18 cellular contexts compared by ENCODE assay signal in the genomic region with DNA sequence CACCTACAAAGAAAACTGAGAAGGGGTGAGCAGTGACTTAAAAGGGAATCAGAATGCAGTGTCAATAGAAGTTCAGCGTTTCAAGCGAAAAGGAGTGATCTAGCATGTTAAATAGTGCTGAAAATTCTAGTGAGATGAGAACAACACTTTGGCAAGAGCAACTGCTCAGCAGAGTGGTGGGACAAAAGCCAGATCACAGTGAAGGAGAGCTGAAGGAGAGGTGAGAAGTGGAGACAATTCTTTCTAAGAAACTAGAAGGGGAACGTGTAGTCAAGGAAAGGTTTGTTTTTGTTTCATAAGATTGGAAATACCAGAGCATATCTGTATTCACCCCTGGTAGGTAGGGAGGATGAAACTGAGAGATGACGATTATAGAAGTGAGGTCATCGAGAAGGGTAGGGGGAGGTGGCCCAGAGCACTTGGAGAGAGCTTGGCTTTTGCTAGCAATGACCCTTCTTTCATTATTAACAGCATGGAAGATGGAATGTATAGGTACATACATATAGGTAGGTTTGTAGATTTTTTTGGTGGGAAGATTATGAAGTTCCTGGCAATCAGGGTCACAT. TPM values are rescaled to one million over a fixed set of nuclear protein-coding genes. Genes with fewer than 3 reads are reported as not detected.
DNase-seq lines count a peak whose midpoint lies in the region; ATAC-seq, FAIRE-seq and TF ChIP-seq lines count a peak whose summit lies in the region.
"Had no signal": no experiment of that assay in that cellular context is flagged by ENCODE, and none has a peak within 500 bp of the region (broad histone marks: within the 10 kb centered on the region; RNA-seq: fewer than 3 reads in every experiment).

No MANE protein-coding gene starts in this region.

- no peaks in the 10 kb centered on the region for H4K20me1 ChIP-seq in astrocyte (ENCODE audit: insufficient read depth, low read length)

- intact Hi-C loops in sciatic nerve (cut with DNase I) = no loop called here
- intact Hi-C loops in ovary (cut with DNase I) = no loop called here

- peak overlapping the region; percentile 10 for H3K9ac ChIP-seq in astrocyte (ENCODE audit: low read length)

- no peak for FAIRE-seq in astrocyte (lab: Jason Lieb, UNC)
- FAIRE-seq: H54 had no signal

- no peaks in the 10 kb centered on the region for H3K27me3 Mint-ChIP-seq in astrocyte (ENCODE audit: low read depth, unreplicated experiment)

- H3K36me3 ChIP-seq in astrocyte (ENCODE audit: insufficient read depth, low read length) = no peaks in the 10 kb centered on the region
- no peaks in the 10 kb centered on the region for H3K36me3 ChIP-seq in ovary
- H3K36me3 ChIP-seq: MG63 had no signal

- H3K4me3 Mint-ChIP-seq in astrocyte (ENCODE audit: unreplicated experiment) = no peak overlapping the region

- no peak overlapping the region for H3K4me3 ChIP-seq in AG10803 (ENCODE audit: low read length)
- H3K4me3 ChIP-seq in astrocyte (ENCODE audit: insufficient read depth, low read depth, low read length) = no peak overlapping the region
- H3K4me3 ChIP-seq in epithelial cell of esophagus (ENCODE audit: low read length) = no peak overlapping the region
- H3K4me3 ChIP-seq in ovary = no peak overlapping the region
- H3K4me3 ChIP-seq: MG63 had no signal

- WGBS in ovary, 3 donors = 42 to 43% (median 42%) methylated on average over 5 of the region's 5 CpGs

- no peak overlapping the region for H2AFZ ChIP-seq in astrocyte (ENCODE audit: low read depth, low read length)

- no peaks in the 10 kb centered on the region for H3K9me3 Mint-ChIP-seq in astrocyte (ENCODE audit: unreplicated experiment)

- H3K27ac Mint-ChIP-seq in astrocyte (ENCODE audit: unreplicated experiment) = no peak overlapping the region

- peaks cover 7% of the 10 kb centered on the region for H3K4me1 Mint-ChIP-seq in astrocyte (ENCODE audit: low read depth, unreplicated experiment)

- H3K79me2 ChIP-seq in astrocyte (ENCODE audit: insufficient read depth, low read length) = no peaks in the 10 kb centered on the region

- no peak for TF ChIP-seq POLR2A in ovary (IDR thresholded peaks at IDR 0.05)

- no peak for TF ChIP-seq EP300 in ovary (IDR thresholded peaks at IDR 0.05)

- ATAC-seq in sciatic nerve = no peak

- H3K27ac ChIP-seq in astrocyte (ENCODE audit: low read depth, low read length) = peak overlapping the region; percentile 25
- no peak overlapping the region for H3K27ac ChIP-seq in ovary
- H3K27ac ChIP-seq: C4-2B had no signal

- peaks cover 17% of the 10 kb centered on the region for H3K4me1 ChIP-seq in astrocyte (ENCODE audit: insufficient read depth, low read length)
- H3K4me1 ChIP-seq in ovary (ENCODE audit: insufficient read depth) = no peaks in the 10 kb centered on the region

- peaks cover 10% of the 10 kb centered on the region for H3K36me3 Mint-ChIP-seq in astrocyte (ENCODE audit: low read depth, unreplicated experiment)

- no peak overlapping the region for H3K4me2 ChIP-seq in astrocyte (ENCODE audit: low read length)

- DNase-seq in AG10803 (ENCODE audit: low read depth) = peak; percentile 37
- peak; percentile 65 for DNase-seq in astrocyte (ENCODE audit: low read depth)
- peak; percentile 12 for DNase-seq in epithelial cell of esophagus (ENCODE audit: low read depth)
- DNase-seq in medulla oblongata (ENCODE audit: extremely low spot score) = peak; percentile 5
- no peak for DNase-seq in T-helper 2 cell
- no peak for DNase-seq in sciatic nerve (ENCODE audit: low spot score)
- no peak for DNase-seq in NK-92 treated with Interleukin-12 subunit alpha and Interleukin-12 subunit beta, amount 100 ng/mL, for 24 hours (lab: John Stamatoyannopoulos, UW)
- no peak for DNase-seq in ovary
- DNase-seq: COR-L47, DMS53, MG63, NCI-H1092 treated with DMSO at 0.1 percent for 48 hours, NCI-H2227 treated with DMSO at 0.1 percent for 48 hours, NCI-H524 treated with DMSO at 0.1 percent for 48 hours, SHP77 had no signal

- no peak for TF ChIP-seq CTCF in AG10803 (conservative IDR thresholded peaks at IDR 0.05; ENCODE audit: low read length)
- no peak for TF ChIP-seq CTCF in astrocyte (IDR thresholded peaks at IDR 0.05; ENCODE audit: insufficient read depth, low read depth, low read length)
- no peak for TF ChIP-seq CTCF in epithelial cell of esophagus (IDR thresholded peaks at IDR 0.05; ENCODE audit: insufficient read depth, low read depth, low read length, missing control alignments)
- TF ChIP-seq CTCF in ovary (IDR thresholded peaks at IDR 0.05) = no peak

- H3K9me3 ChIP-seq in astrocyte (ENCODE audit: insufficient read depth, low read depth, low read length) = no peaks in the 10 kb centered on the region
- no peaks in the 10 kb centered on the region for H3K9me3 ChIP-seq in ovary
- H3K9me3 ChIP-seq: MG63 had no signal

- H3K27me3 ChIP-seq in astrocyte (ENCODE audit: insufficient read depth, low read length) = no peaks in the 10 kb centered on the region
- H3K27me3 ChIP-seq in ovary = no peaks in the 10 kb centered on the region
- H3K27me3 ChIP-seq: MG63 had no signal

RNA-seq across cellular contexts. Expression of a gene that starts 33.7 kb away (rescaled TPM):
- 39.3 and 50.1 TPM in 2 replicates for total RNA-seq in astrocyte
- 36.7 TPM for total RNA-seq in sciatic nerve
- 10 to 100 TPM in 3 of 7 donors, 1 to 10 TPM in 4; 2.3 to 19.6 (median 9.5) TPM for total RNA-seq in ovary
- polyA plus RNA-seq in ovary = 10 to 100 TPM in 1 of 2 donors, 1 to 10 TPM in 1; 8.2 to 29.0 TPM
- total RNA-seq: OCI-LY7 had no signal

RNA-seq across cellular contexts. Expression of a gene that starts 41.1 kb away (rescaled TPM):
- total RNA-seq in astrocyte = 49.7 and 51.2 TPM in 2 replicates
- 33.3 TPM for total RNA-seq in sciatic nerve
- total RNA-seq in ovary = 10 to 100 TPM; 41.2 to 68.2 (median 52.0) TPM
- 10 to 100 TPM; 70.1 to 70.8 TPM for polyA plus RNA-seq in ovary
- total RNA-seq: OCI-LY7 had no signal

RNA-seq across cellular contexts. Expression of a gene that starts 54.2 kb away (rescaled TPM):
- total RNA-seq in astrocyte (3.3 and 4.1 TPM in 2 replicates), sciatic nerve (18.0 TPM), ovary (100 to 1,000 TPM in 4 of 7 donors, 10 to 100 TPM in 3; 42.0 to 132 (median 112) TPM)
- polyA plus RNA-seq in ovary = 10 to 100 TPM; 61.1 to 68.0 TPM
- total RNA-seq: OCI-LY7 had no signal

Comparison
In these comparisons a context has a peak if more than half of its experiments do, and no peak if none do; other contexts are left out.
1. DNase-seq: peak in AG10803 (single experiment), astrocyte (single experiment), epithelial cell of esophagus (single experiment) and medulla oblongata (single experiment); none in T-helper 2 cell (0 of 5), sciatic nerve (single experiment), NK-92 treated with Interleukin-12 subunit alpha and Interleukin-12 subunit beta, amount 100 ng/mL, for 24 hours (single experiment) and ovary (0 of 5).